ENCODE assay signal across 8 cellular contexts in genomic region chr1:181247-182216, GRCh38.
DNase-seq lines count a peak whose midpoint lies in the region; ATAC-seq and TF ChIP-seq lines count a peak whose summit lies in the region.
"Not testable (repeated sequence)": the region's sequence is repeated elsewhere in the genome, so short reads cannot be mapped to it uniquely, and the experiment has no call there.

No MANE protein-coding gene starts in this region.

- H3K36me3 ChIP-seq in PC-3 (ENCODE audit: low read depth, low read length); aorta (ENCODE audit: control insufficient read depth in 1 of 2, insufficient read depth in 2 of 2, low read length in 1 of 2): not testable (repeated sequence)

- not testable (repeated sequence) for H3K27me3 ChIP-seq in PC-3 (ENCODE audit: low read length); aorta (ENCODE audit: control insufficient read depth in 1 of 2, insufficient read depth in 2 of 2, low read length in 1 of 2)

- H3K9me3 Mint-ChIP-seq in brain, mesothelial cell of epicardium: not testable (repeated sequence)

- not testable (repeated sequence) for H3K79me2 ChIP-seq in PC-3 (ENCODE audit: low read length)

- POLR2A ChIA-PET in PC-3 (lab: Charles Lee; ENCODE audit: unreplicated experiment), result not testable (repeated sequence)

- H2AFZ ChIP-seq in PC-3 (ENCODE audit: low read length), result not testable (repeated sequence)

- not testable (repeated sequence) for H3K4me3 ChIP-seq in GM12865 (ENCODE audit: low read depth, low read length); PC-3 (ENCODE audit: low read length); aorta (ENCODE audit: low read length in 2 of 2)

- intact Hi-C loops in PC-3 (cut with micrococcal nuclease); aorta (cut with DNase I): not testable (repeated sequence)

- not testable (repeated sequence) for H3K4me1 ChIP-seq in PC-3 (ENCODE audit: insufficient read depth, low read length); aorta (ENCODE audit: control insufficient read depth in 1 of 2, insufficient read depth in 2 of 2, low read length in 2 of 2)

- not testable (repeated sequence) for H3K36me3 Mint-ChIP-seq in brain, mesothelial cell of epicardium

- H3K27me3 Mint-ChIP-seq in brain; mesothelial cell of epicardium (ENCODE audit: low read depth): not testable (repeated sequence)

- not testable (repeated sequence) for H3K27ac Mint-ChIP-seq in brain, mesothelial cell of epicardium

- H3F3A ChIP-seq in PC-3 (ENCODE audit: low read length, unreplicated experiment), result not testable (repeated sequence)

- not testable (repeated sequence) for H3K4me2 ChIP-seq in PC-3 (ENCODE audit: low read length)

- ATAC-seq in PC-3; aorta (ENCODE audit: low FRiP score): not testable (repeated sequence)

- not testable (repeated sequence) for H3K27ac ChIP-seq in PC-3 (ENCODE audit: low read length); aorta (ENCODE audit: low read depth in 1 of 2, low read length in 2 of 2)

- not testable (repeated sequence) for H3K4me3 Mint-ChIP-seq in brain, mesothelial cell of epicardium

- H3K9ac ChIP-seq in PC-3 (ENCODE audit: low read length), result not testable (repeated sequence)

- H3K9me3 ChIP-seq in PC-3 (ENCODE audit: low read length); aorta (ENCODE audit: control insufficient read depth, low read length): not testable (repeated sequence)

- WGBS in aorta, 2 donors, result 74 to 80% methylated on average over 56 to 66 of the region's 79 CpGs

- BruUV-seq in PC-3 (replicated peaks; lab: Mats Ljungman, UMichigan), result not testable (repeated sequence)

- CTCF ChIA-PET in PC-3 (lab: Charles Lee), result not testable (repeated sequence)

- not testable (repeated sequence) for TF ChIP-seq CTCF in GM12865 (IDR thresholded peaks at IDR 0.05; ENCODE audit: insufficient read depth, low read depth, low read length, missing control alignments); PC-3 (conservative IDR thresholded peaks at IDR 0.05; ENCODE audit: low read depth, low read length)
- TF ChIP-seq CTCF in brain (conservative IDR thresholded peaks at IDR 0.05), result peak; percentile 50 to 54
- peak; percentile 66 for TF ChIP-seq CTCF in mesothelial cell of epicardium (IDR thresholded peaks at IDR 0.05; ENCODE audit: unreplicated experiment)

- DNase-seq in GM12865 (ENCODE audit: low read depth) (peak; percentile 87), PC-3 (peak; percentile 64), globus pallidus (ENCODE audit: low spot score) (peak; percentile 45), mesothelial cell of epicardium (ENCODE audit: low spot score in 2 of 2, unreplicated experiment in 2 of 2) (peak; percentile 43 to 58), aorta (peak; percentile 82 to 91)
- DNase-seq in activated CD8-positive, alpha-beta memory T cell treated with anti-CD3 and anti-CD28 coated beads for 1 hour (ENCODE audit: extremely low read depth in 1 of 2, low read depth in 1 of 2), result peak; percentile 16 to 35
- peak in 2 of 3 donors; percentile 23 to 40 for DNase-seq in stimulated activated CD4-positive, alpha-beta T cell treated with anti-CD3 and anti-CD28 coated beads, Interleukin-12 subunit alpha, Interleukin-12 subunit beta, amount 100 ng/mL, for 48 hours (ENCODE audit: low read depth in 2 of 3, low spot score in 1 of 3)

- H4K20me1 ChIP-seq in PC-3 (ENCODE audit: low read length), result not testable (repeated sequence)

- H3K9me2 ChIP-seq in PC-3 (replicated peaks; ENCODE audit: low read length), result not testable (repeated sequence)

- H3K4me1 Mint-ChIP-seq in brain, mesothelial cell of epicardium: not testable (repeated sequence)

Comparison
In these comparisons a context has a peak if more than half of its experiments do, and no peak if none do; other contexts are left out.
1. DNase-seq: peak in every context shown above with its lines; median percentile 87 in GM12865; 86 in aorta; 64 in PC-3; 50 in mesothelial cell of epicardium; 45 in globus pallidus; 32 in stimulated activated CD4-positive, alpha-beta T cell treated with anti-CD3 and anti-CD28 coated beads, Interleukin-12 subunit alpha, Interleukin-12 subunit beta, amount 100 ng/mL, for 48 hours; 26 in activated CD8-positive, alpha-beta memory T cell treated with anti-CD3 and anti-CD28 coated beads for 1 hour.